In the genomic region with DNA sequence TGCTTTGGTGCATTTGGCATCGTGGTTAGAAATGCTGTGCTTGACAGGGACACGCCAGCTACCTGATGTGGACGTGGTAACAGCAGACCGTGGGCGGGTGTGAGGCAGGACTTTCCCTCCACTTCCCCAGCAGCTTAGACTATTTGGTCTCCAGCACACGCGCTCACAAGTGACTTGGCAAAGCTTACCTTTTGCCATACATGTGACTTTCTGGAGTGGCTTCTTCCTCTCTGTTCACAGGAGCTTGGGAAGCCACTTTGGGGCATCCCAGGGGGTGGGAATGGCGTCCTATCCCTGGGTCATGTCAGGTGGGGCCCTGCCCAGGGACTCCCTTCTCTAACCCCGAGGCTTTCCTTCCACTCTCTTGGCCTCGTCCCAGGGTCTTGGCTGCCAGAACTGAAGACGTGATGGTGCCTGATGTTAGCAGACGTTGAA, we compare ENCODE assay signal across 9 cellular contexts.
DNase-seq lines count a peak whose midpoint lies in the region; ATAC-seq and TF ChIP-seq lines count a peak whose summit lies in the region.
"Had no signal": no experiment of that assay in that cellular context is flagged by ENCODE, and none has a peak within 500 bp of the region (broad histone marks: within the 10 kb centered on the region; RNA-seq: fewer than 3 reads in every experiment).

No MANE protein-coding gene starts in this region.

- intact Hi-C loops in breast epithelium (cut with DNase I; ENCODE audit: low total_unique reads), result no loop called here

- no peaks in the 10 kb centered on the region for H3K27me3 Mint-ChIP-seq in activated naive CD8-positive, alpha-beta T cell treated with anti-CD3 and anti-CD28 coated beads, Interleukin-2, amount 10 ng/mL, durations not matched to agents 7 days and 5 days

- POLR2A ChIA-PET in activated naive CD8-positive, alpha-beta T cell treated with anti-CD3 and anti-CD28 coated beads, Interleukin-2, amount 10 ng/mL, durations not matched to agents 7 days and 5 days (lab: Charles Lee), result no interaction called here
- POLR2A ChIA-PET in SK-N-SH (lab: Yijun Ruan, JAX), result no interaction called here

- TF ChIP-seq EP300 in SK-N-SH (IDR thresholded peaks at IDR 0.05; ENCODE audit: borderline replicate concordance in 1 of 2, low read depth in 1 of 2, low read length in 1 of 2), result no peak

- DNase-seq in activated CD4-positive, alpha-beta T cell treated with anti-CD3 and anti-CD28 coated beads for 24 hours (ENCODE audit: low read depth in 2 of 2), result peak; percentile 42 to 55
- no peak for DNase-seq in activated CD4-positive, alpha-beta T cell treated with anti-CD3 and anti-CD28 coated beads, Interleukin-2, amount 50 U/mL, for 1 hour
- no peak for DNase-seq in activated naive CD8-positive, alpha-beta T cell treated with anti-CD3 and anti-CD28 coated beads, Interleukin-2, amount 10 ng/mL, durations not matched to agents 7 days and 5 days
- DNase-seq in stimulated activated CD8-positive, alpha-beta memory T cell treated with anti-CD3 and anti-CD28 coated beads, Interleukin-4, amount 100 ng/mL, for 48 hours, result peak; percentile 69
- DNase-seq in superior temporal gyrus (ENCODE audit: extremely low spot score) (no peak), breast epithelium (ENCODE audit: low spot score in 2 of 2) (no peak), SK-N-SH (no peak)

- no peaks in the 10 kb centered on the region for H3K4me1 ChIP-seq in breast epithelium
- no peaks in the 10 kb centered on the region for H3K4me1 ChIP-seq in SK-N-SH (ENCODE audit: control insufficient read depth in 1 of 2, insufficient read depth in 2 of 2, low read depth in 1 of 2, low read length in 1 of 2)
- H3K4me1 ChIP-seq: A549 had no signal

- TF ChIP-seq POLR2A in breast epithelium (IDR thresholded peaks at IDR 0.05), result no peak

- peak overlapping the region; percentile 43 for H3K27ac Mint-ChIP-seq in activated naive CD8-positive, alpha-beta T cell treated with anti-CD3 and anti-CD28 coated beads, Interleukin-2, amount 10 ng/mL, durations not matched to agents 7 days and 5 days

- H4K20me1 ChIP-seq in SK-N-SH (ENCODE audit: insufficient read depth), result no peaks in the 10 kb centered on the region

- ATAC-seq in HG03196 (IDR thresholded peaks at IDR 0.05; ENCODE audit: unreplicated experiment), result peak; percentile 46
- ATAC-seq in activated naive CD8-positive, alpha-beta T cell treated with anti-CD3 and anti-CD28 coated beads, Interleukin-2, amount 10 ng/mL, durations not matched to agents 7 days and 5 days (ENCODE audit: low read depth), result no peak
- ATAC-seq: A549 had no signal

- CTCF ChIA-PET in SK-N-SH (lab: Yijun Ruan, JAX), result no interaction called here

- H3K4me3 ChIP-seq in breast epithelium, result no peak overlapping the region
- no peak overlapping the region for H3K4me3 ChIP-seq in SK-N-SH (ENCODE audit: low read depth in 2 of 2, low read length in 1 of 2)
- H3K4me3 ChIP-seq: A549 had no signal

- peaks cover 20% of the 10 kb centered on the region for H3K4me1 Mint-ChIP-seq in activated naive CD8-positive, alpha-beta T cell treated with anti-CD3 and anti-CD28 coated beads, Interleukin-2, amount 10 ng/mL, durations not matched to agents 7 days and 5 days

- 83% methylated on average over 12 of the region's 12 CpGs for WGBS in SK-N-SH (ENCODE audit: low lambda C conversion rate)

- H3K27ac ChIP-seq in breast epithelium, result no peak overlapping the region
- no peak overlapping the region for H3K27ac ChIP-seq in SK-N-SH (ENCODE audit: low read depth in 2 of 2, low read length in 1 of 2)
- H3K27ac ChIP-seq: A549 had no signal

- TF ChIP-seq CTCF in breast epithelium (IDR thresholded peaks at IDR 0.05), result no peak
- TF ChIP-seq CTCF in SK-N-SH (IDR thresholded peaks at IDR 0.05), result no peak

- H3K27me3 ChIP-seq in breast epithelium, result no peaks in the 10 kb centered on the region
- H3K27me3 ChIP-seq in SK-N-SH (ENCODE audit: insufficient read depth), result no peaks in the 10 kb centered on the region

- no peaks in the 10 kb centered on the region for H3K79me2 ChIP-seq in SK-N-SH (ENCODE audit: insufficient read depth)

- no peaks in the 10 kb centered on the region for H3K36me3 ChIP-seq in breast epithelium
- no peaks in the 10 kb centered on the region for H3K36me3 ChIP-seq in SK-N-SH (replicated peaks in 1 of 2; ENCODE audit: control insufficient read depth in 1 of 2, insufficient read depth in 2 of 2, low read length in 1 of 2)

- H3K9me3 ChIP-seq in breast epithelium (no peaks in the 10 kb centered on the region), SK-N-SH (no peaks in the 10 kb centered on the region)
- H3K9me3 ChIP-seq: A549 had no signal

- no peaks in the 10 kb centered on the region for H3F3A ChIP-seq in SK-N-SH (replicated peaks; ENCODE audit: insufficient read depth)

- H3K9me2 ChIP-seq in SK-N-SH, result no peaks in the 10 kb centered on the region

- H3K36me3 Mint-ChIP-seq in activated naive CD8-positive, alpha-beta T cell treated with anti-CD3 and anti-CD28 coated beads, Interleukin-2, amount 10 ng/mL, durations not matched to agents 7 days and 5 days, result peaks cover 3% of the 10 kb centered on the region

- H3K4me3 Mint-ChIP-seq in activated naive CD8-positive, alpha-beta T cell treated with anti-CD3 and anti-CD28 coated beads, Interleukin-2, amount 10 ng/mL, durations not matched to agents 7 days and 5 days, result no peak overlapping the region

- TF ChIP-seq RAD21 in SK-N-SH (IDR thresholded peaks at IDR 0.05; ENCODE audit: low read length), result no peak

- H3K4me2 ChIP-seq in SK-N-SH, result no peak overlapping the region
- H3K4me2 ChIP-seq: A549 had no signal

- no peak overlapping the region for H3K9ac ChIP-seq in SK-N-SH

- H2AFZ ChIP-seq in SK-N-SH (ENCODE audit: low read depth), result no peak overlapping the region

- no peaks in the 10 kb centered on the region for H3K9me3 Mint-ChIP-seq in activated naive CD8-positive, alpha-beta T cell treated with anti-CD3 and anti-CD28 coated beads, Interleukin-2, amount 10 ng/mL, durations not matched to agents 7 days and 5 days

TF ChIP-seq in SK-N-SH, 30 proteins besides CTCF, POLR2A, EP300 and RAD21 (continues in another document):
- TF ChIP-seq, protein P1, sequence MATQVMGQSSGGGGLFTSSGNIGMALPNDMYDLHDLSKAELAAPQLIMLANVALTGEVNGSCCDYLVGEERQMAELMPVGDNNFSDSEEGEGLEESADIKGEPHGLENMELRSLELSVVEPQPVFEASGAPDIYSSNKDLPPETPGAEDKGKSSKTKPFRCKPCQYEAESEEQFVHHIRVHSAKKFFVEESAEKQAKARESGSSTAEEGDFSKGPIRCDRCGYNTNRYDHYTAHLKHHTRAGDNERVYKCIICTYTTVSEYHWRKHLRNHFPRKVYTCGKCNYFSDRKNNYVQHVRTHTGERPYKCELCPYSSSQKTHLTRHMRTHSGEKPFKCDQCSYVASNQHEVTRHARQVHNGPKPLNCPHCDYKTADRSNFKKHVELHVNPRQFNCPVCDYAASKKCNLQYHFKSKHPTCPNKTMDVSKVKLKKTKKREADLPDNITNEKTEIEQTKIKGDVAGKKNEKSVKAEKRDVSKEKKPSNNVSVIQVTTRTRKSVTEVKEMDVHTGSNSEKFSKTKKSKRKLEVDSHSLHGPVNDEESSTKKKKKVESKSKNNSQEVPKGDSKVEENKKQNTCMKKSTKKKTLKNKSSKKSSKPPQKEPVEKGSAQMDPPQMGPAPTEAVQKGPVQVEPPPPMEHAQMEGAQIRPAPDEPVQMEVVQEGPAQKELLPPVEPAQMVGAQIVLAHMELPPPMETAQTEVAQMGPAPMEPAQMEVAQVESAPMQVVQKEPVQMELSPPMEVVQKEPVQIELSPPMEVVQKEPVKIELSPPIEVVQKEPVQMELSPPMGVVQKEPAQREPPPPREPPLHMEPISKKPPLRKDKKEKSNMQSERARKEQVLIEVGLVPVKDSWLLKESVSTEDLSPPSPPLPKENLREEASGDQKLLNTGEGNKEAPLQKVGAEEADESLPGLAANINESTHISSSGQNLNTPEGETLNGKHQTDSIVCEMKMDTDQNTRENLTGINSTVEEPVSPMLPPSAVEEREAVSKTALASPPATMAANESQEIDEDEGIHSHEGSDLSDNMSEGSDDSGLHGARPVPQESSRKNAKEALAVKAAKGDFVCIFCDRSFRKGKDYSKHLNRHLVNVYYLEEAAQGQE (IDR thresholded peaks at IDR 0.05; ENCODE audit: low read depth, low read length), result no peak
- TF ChIP-seq, protein P2, sequence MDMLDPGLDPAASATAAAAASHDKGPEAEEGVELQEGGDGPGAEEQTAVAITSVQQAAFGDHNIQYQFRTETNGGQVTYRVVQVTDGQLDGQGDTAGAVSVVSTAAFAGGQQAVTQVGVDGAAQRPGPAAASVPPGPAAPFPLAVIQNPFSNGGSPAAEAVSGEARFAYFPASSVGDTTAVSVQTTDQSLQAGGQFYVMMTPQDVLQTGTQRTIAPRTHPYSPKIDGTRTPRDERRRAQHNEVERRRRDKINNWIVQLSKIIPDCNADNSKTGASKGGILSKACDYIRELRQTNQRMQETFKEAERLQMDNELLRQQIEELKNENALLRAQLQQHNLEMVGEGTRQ (IDR thresholded peaks at IDR 0.05; ENCODE audit: borderline replicate concordance, low read depth, low read length), result no peak
- TF ChIP-seq TAF1 (IDR thresholded peaks at IDR 0.05; ENCODE audit: borderline replicate concordance, low read depth, low read length) (no peak), TEAD4 (IDR thresholded peaks at IDR 0.05; ENCODE audit: borderline replicate concordance, insufficient read depth) (no peak), GATA2 (CRISPR knock-in tag; IDR thresholded peaks at IDR 0.05) (no peak), ELF1 (IDR thresholded peaks at IDR 0.05) (no peak), IRF3 (IDR thresholded peaks at IDR 0.05; ENCODE audit: low read depth, low read length) (no peak), POLR2AphosphoS5 (IDR thresholded peaks at IDR 0.05; ENCODE audit: low read depth, low read length) (no peak), FOXM1 (IDR thresholded peaks at IDR 0.05; ENCODE audit: low read depth) (no peak)
- TF ChIP-seq, protein P3, sequence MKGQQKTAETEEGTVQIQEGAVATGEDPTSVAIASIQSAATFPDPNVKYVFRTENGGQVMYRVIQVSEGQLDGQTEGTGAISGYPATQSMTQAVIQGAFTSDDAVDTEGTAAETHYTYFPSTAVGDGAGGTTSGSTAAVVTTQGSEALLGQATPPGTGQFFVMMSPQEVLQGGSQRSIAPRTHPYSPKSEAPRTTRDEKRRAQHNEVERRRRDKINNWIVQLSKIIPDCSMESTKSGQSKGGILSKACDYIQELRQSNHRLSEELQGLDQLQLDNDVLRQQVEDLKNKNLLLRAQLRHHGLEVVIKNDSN (IDR thresholded peaks at IDR 0.05; ENCODE audit: borderline replicate concordance, low read depth), result no peak

Comparison
In these comparisons a context has a peak if more than half of its experiments do, and no peak if none do; other contexts are left out.
1. DNase-seq: peak in activated CD4-positive, alpha-beta T cell treated with anti-CD3 and anti-CD28 coated beads for 24 hours (2 of 2) and stimulated activated CD8-positive, alpha-beta memory T cell treated with anti-CD3 and anti-CD28 coated beads, Interleukin-4, amount 100 ng/mL, for 48 hours (single experiment); none in activated CD4-positive, alpha-beta T cell treated with anti-CD3 and anti-CD28 coated beads, Interleukin-2, amount 50 U/mL, for 1 hour (single experiment), activated naive CD8-positive, alpha-beta T cell treated with anti-CD3 and anti-CD28 coated beads, Interleukin-2, amount 10 ng/mL, durations not matched to agents 7 days and 5 days (single experiment), superior temporal gyrus (single experiment), breast epithelium (0 of 2) and SK-N-SH (single experiment).